In the genomic region with DNA sequence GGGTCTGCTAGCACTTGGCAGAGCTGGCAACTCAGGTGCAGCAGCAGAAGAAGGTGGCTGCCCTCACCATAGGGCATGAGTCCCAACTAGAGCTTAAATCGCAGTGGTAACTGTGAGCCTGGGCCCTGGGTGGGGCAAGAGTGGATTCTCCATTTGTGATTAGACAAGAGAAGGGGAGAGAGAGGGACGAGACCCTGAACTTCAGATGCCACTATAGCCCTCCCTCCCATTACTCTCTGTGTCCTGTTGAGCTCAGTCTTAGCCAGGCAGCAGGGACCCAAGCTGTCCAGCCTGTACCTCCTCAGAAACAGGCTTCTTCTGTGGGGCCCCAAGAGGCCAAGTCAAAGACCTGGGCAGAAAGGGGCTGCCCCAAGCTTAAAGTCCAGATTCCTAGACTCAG, we compare ENCODE assay signal across 35 cellular contexts.
"Had no signal": no experiment of that assay in that cellular context is flagged by ENCODE, and none has a peak within 500 bp of the region (broad histone marks: within the 10 kb centered on the region; RNA-seq: fewer than 3 reads in every experiment).

No MANE protein-coding gene starts in this region.

- DNase-seq: activated B cell treated with CpG ODN at 0.5 μM for 24 hours; activated CD4-positive, alpha-beta T cell treated with anti-CD3 and anti-CD28 coated beads for 48 hours; activated CD4-positive, alpha-beta T cell treated with anti-CD3 and anti-CD28 coated beads, Interleukin-2, amount 50 U/mL, for 1 hour; activated CD4-positive, alpha-beta T cell treated with anti-CD3 and anti-CD28 coated beads, Interleukin-2, amount 50 U/mL, for 48 hours; activated CD8-positive, alpha-beta memory T cell treated with anti-CD3 and anti-CD28 coated beads for 24 hours; activated CD8-positive, alpha-beta T cell treated with anti-CD3 and anti-CD28 coated beads for 36 hours; activated effector memory CD4-positive, alpha-beta T cell treated with anti-CD3 and anti-CD28 coated beads, Interleukin-2, amount 50 U/mL, for 16 hours; activated naive CD4-positive, alpha-beta T cell treated with anti-CD3 and anti-CD28 coated beads for 36 hours; activated naive CD8-positive, alpha-beta T cell treated with anti-CD3 and anti-CD28 coated beads for 36 hours; activated naive CD8-positive, alpha-beta T cell treated with anti-CD3 and anti-CD28 coated beads, Interleukin-2, amount 50 U/mL, for 24 hours; activated T-cell treated with anti-CD3 and anti-CD28 coated beads, Interleukin-2, amount 50 U/mL, for 4 hours; adrenal gland; amygdala; aorta; dermis blood vessel endothelial cell; effector CD4-positive, alpha-beta T cell; effector memory CD8-positive, alpha-beta T cell; esophagus squamous epithelium; foreskin melanocyte; heart right ventricle; T-helper 1 cell; T-helper 17 cell; T1000; WERI-Rb-1 had no signal

- H3K9me3 ChIP-seq: adrenal gland, breast epithelium, esophagus squamous epithelium, gastroesophageal sphincter, heart right ventricle had no signal

- H3K4me1 ChIP-seq: breast epithelium had no signal

- H3K27me3 ChIP-seq: adrenal gland, breast epithelium, cardiac muscle cell, esophagus squamous epithelium, gastroesophageal sphincter, heart right ventricle had no signal

- H3K4me3 Mint-ChIP-seq: activated B cell treated with CpG ODN at 0.5 μM for 24 hours; activated CD8-positive, alpha-beta T cell treated with anti-CD3 and anti-CD28 coated beads for 36 hours; activated naive CD4-positive, alpha-beta T cell treated with anti-CD3 and anti-CD28 coated beads for 36 hours; activated naive CD4-positive, alpha-beta T cell treated with anti-CD3 and anti-CD28 coated beads, Interleukin-2, amount 50 U/mL, for 24 hours; activated naive CD8-positive, alpha-beta T cell treated with anti-CD3 and anti-CD28 coated beads for 36 hours; activated naive CD8-positive, alpha-beta T cell treated with anti-CD3 and anti-CD28 coated beads, Interleukin-2, amount 50 U/mL, for 24 hours; activated T-cell treated with anti-CD3 and anti-CD28 coated beads, Interleukin-2, amount 50 U/mL, for 4 hours; activated T-helper 17 cell treated with anti-CD3 and anti-CD28 coated beads, Interleukin-2, amount 50 U/mL, for 72 hours; brain; central memory CD8-positive, alpha-beta T cell; effector memory CD8-positive, alpha-beta T cell; T-helper 17 cell; T-helper 2 cell treated with Interferon-gamma antibody and Interleukin-4, amounts not matched to agents 5 μg/mL and 100 μg/mL, for 36 hours had no signal

- H3K36me3 Mint-ChIP-seq: activated naive CD4-positive, alpha-beta T cell treated with anti-CD3 and anti-CD28 coated beads, Interleukin-2, amount 50 U/mL, for 24 hours; activated naive CD8-positive, alpha-beta T cell treated with anti-CD3 and anti-CD28 coated beads for 36 hours had no signal

- H3K9me3 Mint-ChIP-seq: activated B cell treated with CpG ODN at 0.5 μM for 24 hours; activated CD8-positive, alpha-beta T cell treated with anti-CD3 and anti-CD28 coated beads for 36 hours; activated naive CD4-positive, alpha-beta T cell treated with anti-CD3 and anti-CD28 coated beads for 36 hours; activated naive CD4-positive, alpha-beta T cell treated with anti-CD3 and anti-CD28 coated beads, Interleukin-2, amount 50 U/mL, for 24 hours; activated naive CD8-positive, alpha-beta T cell treated with anti-CD3 and anti-CD28 coated beads for 36 hours; activated naive CD8-positive, alpha-beta T cell treated with anti-CD3 and anti-CD28 coated beads, Interleukin-2, amount 50 U/mL, for 24 hours; activated T-cell treated with anti-CD3 and anti-CD28 coated beads, Interleukin-2, amount 50 U/mL, for 4 hours; activated T-helper 17 cell treated with anti-CD3 and anti-CD28 coated beads, Interleukin-2, amount 50 U/mL, for 72 hours; brain; central memory CD8-positive, alpha-beta T cell; effector memory CD8-positive, alpha-beta T cell; T-helper 2 cell treated with Interferon-gamma antibody and Interleukin-4, amounts not matched to agents 5 μg/mL and 100 μg/mL, for 36 hours had no signal

- H3K27ac Mint-ChIP-seq: activated B cell treated with CpG ODN at 0.5 μM for 24 hours; activated CD8-positive, alpha-beta T cell treated with anti-CD3 and anti-CD28 coated beads for 36 hours; activated naive CD4-positive, alpha-beta T cell treated with anti-CD3 and anti-CD28 coated beads for 36 hours; activated naive CD4-positive, alpha-beta T cell treated with anti-CD3 and anti-CD28 coated beads, Interleukin-2, amount 50 U/mL, for 24 hours; activated naive CD8-positive, alpha-beta T cell treated with anti-CD3 and anti-CD28 coated beads for 36 hours; activated naive CD8-positive, alpha-beta T cell treated with anti-CD3 and anti-CD28 coated beads, Interleukin-2, amount 50 U/mL, for 24 hours; activated T-helper 17 cell treated with anti-CD3 and anti-CD28 coated beads, Interleukin-2, amount 50 U/mL, for 72 hours; brain; effector memory CD8-positive, alpha-beta T cell; T-helper 17 cell; T-helper 2 cell treated with Interferon-gamma antibody and Interleukin-4, amounts not matched to agents 5 μg/mL and 100 μg/mL, for 36 hours had no signal

- H3K4me1 Mint-ChIP-seq: activated T-helper 17 cell treated with anti-CD3 and anti-CD28 coated beads, Interleukin-2, amount 50 U/mL, for 72 hours; brain; central memory CD8-positive, alpha-beta T cell had no signal

- H3K4me3 ChIP-seq: adrenal gland, breast epithelium, cardiac muscle cell, coronary artery, esophagus squamous epithelium, gastroesophageal sphincter, heart right ventricle had no signal

- H3K27me3 Mint-ChIP-seq: activated B cell treated with CpG ODN at 0.5 μM for 24 hours, brain had no signal

- ATAC-seq: activated CD4-positive, CD25-positive, alpha-beta regulatory T cell treated with anti-CD3 and anti-CD28 coated beads, Interleukin-2, amount 50 U/mL, for 24 hours; activated CD8-positive, alpha-beta T cell treated with anti-CD3 and anti-CD28 coated beads for 36 hours; activated naive CD8-positive, alpha-beta T cell treated with anti-CD3 and anti-CD28 coated beads, Interleukin-2, amount 50 U/mL, for 24 hours; activated T-cell treated with anti-CD3 and anti-CD28 coated beads, Interleukin-2, amount 50 U/mL, for 4 hours; activated T-helper 17 cell treated with anti-CD3 and anti-CD28 coated beads, Interleukin-2, amount 50 U/mL, for 72 hours; effector memory CD8-positive, alpha-beta T cell; gastroesophageal sphincter; heart right ventricle; T-helper 17 cell had no signal

- H3K27ac ChIP-seq: adrenal gland, breast epithelium, cardiac muscle cell, coronary artery, epithelial cell of prostate, esophagus squamous epithelium, gastroesophageal sphincter, heart right ventricle, WERI-Rb-1 had no signal

- H3K36me3 ChIP-seq: adrenal gland, breast epithelium, cardiac muscle cell, esophagus squamous epithelium, heart right ventricle, WERI-Rb-1 had no signal
